7 cellular contexts compared by ENCODE assay signal in genomic region chr19:56508282-56508778, GRCh38. TPM values are rescaled to one million over a fixed set of nuclear protein-coding genes. Genes with fewer than 3 reads are reported as not detected.
DNase-seq lines count a peak whose midpoint lies in the region; TF ChIP-seq lines count a peak whose summit lies in the region.

No MANE protein-coding gene starts in this region.

- CTCF ChIA-PET in HEK293 (lab: Yijun Ruan, JAX): interaction anchor here (0.7 kb wide), 1 partner anchor 436 kb away, joined by 3 read pairs; no protein-coding TSS in a partner anchor

- H3K4me3 ChIP-seq in HEK293 (ENCODE audit: low read depth, low read length): peak overlapping the region; percentile 71
- peak overlapping the region; percentile 62 for H3K4me3 ChIP-seq in astrocyte of the spinal cord (ENCODE audit: low read depth, low read length)

- peaks cover 0 to 6% of the 10 kb centered on the region in 2 experiments; a peak in 1 of 3 replicates for H3K36me3 ChIP-seq in HEK293 (ENCODE audit: control insufficient read depth in 2 of 2, insufficient read depth in 1 of 2, low read length in 2 of 2)

- peaks cover 3% of the 10 kb centered on the region for H3K9me3 ChIP-seq in HEK293 (ENCODE audit: control insufficient read depth, insufficient read depth, low read depth, low read length)

- H3K4me1 ChIP-seq in HEK293 (ENCODE audit: control insufficient read depth, insufficient read depth, low read length): no peaks in the 10 kb centered on the region

- DNase-seq in astrocyte of the spinal cord (ENCODE audit: low read depth, low spot score) (no peak), kidney tubule cell (ENCODE audit: low spot score) (peak; percentile 6), AG08395 (ENCODE audit: low spot score) (no peak), cerebellar cortex (ENCODE audit: low spot score) (no peak), KBM-7 (no peak)

- no peak overlapping the region for H3K27ac ChIP-seq in HEK293 (ENCODE audit: extremely low read depth, low read depth, low read length)
- H3K27ac ChIP-seq in temporal lobe (ENCODE audit: low read depth, low read length): peak overlapping the region; percentile 90

- POLR2A ChIA-PET in HEK293 (lab: Yijun Ruan, JAX): no interaction called here

- in situ Hi-C loops in astrocyte of the spinal cord (cut with HindIII; ENCODE audit: low sequenced_read_pairs) (no loop called here), KBM-7 (cut with MboI; ENCODE audit: low pct_unique_long_range_greater_than_20kb, low sequenced_read_pairs) (no loop called here)

- no peak for TF ChIP-seq CTCF in HEK293 (tag by site-specific recombination; IDR thresholded peaks at IDR 0.05)
- no peak for TF ChIP-seq CTCF in astrocyte of the spinal cord (IDR thresholded peaks at IDR 0.05; ENCODE audit: low read depth, low read length)

TF ChIP-seq in HEK293, 187 proteins besides CTCF, POLR2A, EP300 and RAD21 (continues in another document):
- TF ChIP-seq ZNF629 (tag by site-specific recombination; IDR thresholded peaks at IDR 0.05) (no peak), ZNF571 (tag by site-specific recombination; IDR thresholded peaks at IDR 0.05) (no peak; the same call in 1 of the 2 replicates), KLF9 (tag by site-specific recombination; IDR thresholded peaks at IDR 0.05; ENCODE audit: low read depth) (peak; percentile 35; the same call in 1 of the 2 replicates), ZNF654 (tag by site-specific recombination; IDR thresholded peaks at IDR 0.05; ENCODE audit: low read depth) (no peak), ZBTB10 (tag by site-specific recombination; IDR thresholded peaks at IDR 0.05) (peak; percentile 52; the same call in 1 of the 2 replicates), ZNF174 (tag by site-specific recombination; IDR thresholded peaks at IDR 0.05) (no peak), ZBTB48 (tag by site-specific recombination; IDR thresholded peaks at IDR 0.05) (peak; percentile 75), ZNF280D (tag by site-specific recombination; IDR thresholded peaks at IDR 0.05) (0 out of 2 replicates have a peak, but pooled peaks have one; percentile 33), ZNF280C (tag by site-specific recombination; IDR thresholded peaks at IDR 0.05) (peak; percentile 78; the same call in 1 of the 2 replicates), ZNF621 (tag by site-specific recombination; IDR thresholded peaks at IDR 0.05) (no peak), ZNF202 (tag by site-specific recombination; IDR thresholded peaks at IDR 0.05; ENCODE audit: borderline replicate concordance) (no peak), ZBTB8A (tag by site-specific recombination; IDR thresholded peaks at IDR 0.05) (peak; percentile 8; the same call in 1 of the 2 replicates), ZBTB21 (tag by site-specific recombination; IDR thresholded peaks at IDR 0.05) (0 out of 2 replicates have a peak, but pooled peaks have one; percentile 4), ZNF501 (tag by site-specific recombination; IDR thresholded peaks at IDR 0.05) (0 out of 2 replicates have a peak, but pooled peaks have one; percentile 13), ZNF610 (tag by site-specific recombination; IDR thresholded peaks at IDR 0.05; ENCODE audit: borderline replicate concordance) (no peak), ZNF670 (tag by site-specific recombination; IDR thresholded peaks at IDR 0.05; ENCODE audit: low read depth) (no peak), ZSCAN16 (tag by site-specific recombination; IDR thresholded peaks at IDR 0.05) (no peak), ZFHX2 (tag by site-specific recombination; conservative IDR thresholded peaks at IDR 0.05) (peak; percentile 42; the same call in 1 of the 2 replicates), ZNF121 (tag by site-specific recombination; IDR thresholded peaks at IDR 0.05) (no peak; the same call in 1 of the 2 replicates), ZBTB20 (tag by site-specific recombination; IDR thresholded peaks at IDR 0.05) (peak; percentile 63), ZXDB (tag by site-specific recombination; IDR thresholded peaks at IDR 0.05) (no peak), ZNF24 (tag by site-specific recombination; IDR thresholded peaks at IDR 0.05) (no peak), ZNF214 (tag by site-specific recombination; IDR thresholded peaks at IDR 0.05; ENCODE audit: borderline replicate concordance) (no peak), ZNF175 (tag by site-specific recombination; IDR thresholded peaks at IDR 0.05) (0 out of 2 replicates have a peak, but pooled peaks have one; percentile 3), PRDM1 (tag by site-specific recombination; IDR thresholded peaks at IDR 0.05) (peak; percentile 71)
- TF ChIP-seq, protein P1, sequence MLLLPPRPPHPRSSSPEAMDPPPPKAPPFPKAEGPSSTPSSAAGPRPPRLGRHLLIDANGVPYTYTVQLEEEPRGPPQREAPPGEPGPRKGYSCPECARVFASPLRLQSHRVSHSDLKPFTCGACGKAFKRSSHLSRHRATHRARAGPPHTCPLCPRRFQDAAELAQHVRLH (tag by site-specific recombination; IDR thresholded peaks at IDR 0.05): no peak

RNA-seq across cellular contexts. Expression of gene ZNF471, which starts 0.7 kb away (rescaled TPM):
- total RNA-seq in temporal lobe: 17.0 TPM

RNA-seq across cellular contexts. Expression of gene ZFP28, which starts 30.4 kb away (rescaled TPM):
- 30.5 TPM for total RNA-seq in temporal lobe

RNA-seq across cellular contexts. Expression of gene ZNF667, which starts 31.2 kb away (rescaled TPM):
- total RNA-seq in temporal lobe: 22.6 TPM

RNA-seq across cellular contexts. Expression of gene ZNF470, which starts 58.9 kb away (rescaled TPM):
- 11.8 TPM for total RNA-seq in temporal lobe
